Comparison of ENCODE assay signal across 12 cellular contexts in genomic region chr14:103724116-103724515, GRCh38. TPM values are rescaled to one million over a fixed set of nuclear protein-coding genes. Genes with fewer than 3 reads are reported as not detected.
A peak's percentile ranks its signal among the peaks of the same experiment; 100 is the strongest.
DNase-seq lines count a peak whose midpoint lies in the region; ATAC-seq and TF ChIP-seq lines count a peak whose summit lies in the region.
"Had no signal": no experiment of that assay in that cellular context is flagged by ENCODE, and none has a peak within 500 bp of the region (broad histone marks: within the 10 kb centered on the region; RNA-seq: fewer than 3 reads in every experiment).

No MANE protein-coding gene starts in this region.

- H3K36me3 Mint-ChIP-seq in CD14-positive monocyte: peaks cover 9 to 24% of the 10 kb centered on the region in 2 donors

- DNase-seq in adrenal gland: peak; percentile 78 to 96 (median 91)
- DNase-seq in esophagus squamous epithelium (lab: John Stamatoyannopoulos, UW): no peak
- DNase-seq in mucosa of descending colon: peak in 1 of 3 donors; percentile 67
- DNase-seq in thoracic aorta (ENCODE audit: low spot score): no peak
- DNase-seq in DMS79 (lab: John Stamatoyannopoulos, UW): no peak
- no peak for DNase-seq in CD14-positive monocyte (ENCODE audit: low spot score)
- DNase-seq in COLO668 (lab: John Stamatoyannopoulos, UW; ENCODE audit: unreplicated experiment): no peak
- DNase-seq: activated CD4-positive, alpha-beta T cell treated with anti-CD3 and anti-CD28 coated beads for 4 hours; DMS53; GOT3; NCI-H1092 treated with DMSO at 0.1 percent for 48 hours had no signal

- ATAC-seq in mucosa of descending colon (peak; percentile 10), thoracic aorta (ENCODE audit: insufficient number of reproducible peaks, low FRiP score, low read depth) (no peak), HG02884 (IDR thresholded peaks at IDR 0.05; ENCODE audit: unreplicated experiment) (no peak)

- TF ChIP-seq POLR2A in adrenal gland (IDR thresholded peaks at IDR 0.05) (no peak), esophagus squamous epithelium (IDR thresholded peaks at IDR 0.05) (no peak)

- H3K4me3 ChIP-seq in adrenal gland: no peak overlapping the region
- peak overlapping the region in 1 of 4 donors; percentile 7 for H3K4me3 ChIP-seq in esophagus squamous epithelium
- H3K4me3 ChIP-seq in mucosa of descending colon: no peak overlapping the region
- H3K4me3 ChIP-seq in thoracic aorta: peak overlapping the region; percentile 53

- H3K27me3 Mint-ChIP-seq in CD14-positive monocyte (ENCODE audit: low read depth in 3 of 3): peaks cover 0 to 2% (median 0%) of the 10 kb centered on the region in 3 donors

- H3K4me1 Mint-ChIP-seq in CD14-positive monocyte: no peaks in the 10 kb centered on the region

- peak in 1 of 6 experiments; percentile 13 for TF ChIP-seq CTCF in adrenal gland (IDR thresholded peaks at IDR 0.05)
- no peak for TF ChIP-seq CTCF in esophagus squamous epithelium (IDR thresholded peaks at IDR 0.05)
- TF ChIP-seq CTCF in mucosa of descending colon (IDR thresholded peaks at IDR 0.05): no peak
- TF ChIP-seq CTCF in thoracic aorta (IDR thresholded peaks at IDR 0.05): peak; percentile 15
- TF ChIP-seq CTCF in CD14-positive monocyte (IDR thresholded peaks at IDR 0.05): no peak

- no peaks in the 10 kb centered on the region for H3K9me3 ChIP-seq in adrenal gland (replicated peaks in 1 of 3)
- no peaks in the 10 kb centered on the region for H3K9me3 ChIP-seq in esophagus squamous epithelium
- H3K9me3 ChIP-seq in mucosa of descending colon: no peaks in the 10 kb centered on the region
- no peaks in the 10 kb centered on the region for H3K9me3 ChIP-seq in thoracic aorta

- no peak overlapping the region for H3K27ac Mint-ChIP-seq in CD14-positive monocyte

- H3K27me3 ChIP-seq in adrenal gland (no peaks in the 10 kb centered on the region), esophagus squamous epithelium (no peaks in the 10 kb centered on the region), thoracic aorta (replicated peaks; ENCODE audit: insufficient read depth) (no peaks in the 10 kb centered on the region)

- H3K27ac ChIP-seq in adrenal gland: peak overlapping the region in 3 of 5 donors; percentile 8 to 63 (median 50)
- peak overlapping the region; percentile 55 to 82 (median 78) for H3K27ac ChIP-seq in esophagus squamous epithelium
- H3K27ac ChIP-seq in thoracic aorta: peak overlapping the region; percentile 91

- peaks cover 0 to 16% of the 10 kb centered on the region in 2 donors for H3K36me3 ChIP-seq in adrenal gland (replicated peaks in 1 of 2)
- H3K36me3 ChIP-seq in esophagus squamous epithelium: peaks cover 6 to 60% (median 7%) of the 10 kb centered on the region in 3 donors
- H3K36me3 ChIP-seq in mucosa of descending colon (ENCODE audit: low read depth): peaks cover 3% of the 10 kb centered on the region
- H3K36me3 ChIP-seq in thoracic aorta: peaks cover 13% of the 10 kb centered on the region

- no peak overlapping the region for H3K4me3 Mint-ChIP-seq in CD14-positive monocyte

- 10 to 44% (median 29%) methylated on average over 11 to 20 of the region's 20 CpGs; no CpG with 5 or more reads in 1 of the 4 donors for WGBS in adrenal gland, 4 donors
- 34 to 40% methylated on average over 7 of the region's 20 CpGs for WGBS in esophagus squamous epithelium, 2 donors

- no peaks in the 10 kb centered on the region for H3K9me3 Mint-ChIP-seq in CD14-positive monocyte

- intact Hi-C loops in adrenal gland (cut with DNase I): no loop called here
- intact Hi-C loops in esophagus squamous epithelium (cut with DNase I): no loop called here
- intact Hi-C loops in mucosa of descending colon (cut with DNase I, micrococcal nuclease): no loop called here
- intact Hi-C loops in CD14-positive monocyte (cut with micrococcal nuclease): no loop called here

- H3K4me1 ChIP-seq in adrenal gland (replicated peaks in 1 of 2) (peaks cover 13 to 25% of the 10 kb centered on the region in 2 donors), esophagus squamous epithelium (peaks cover 28 to 98% (median 54%) of the 10 kb centered on the region in 3 donors), mucosa of descending colon (ENCODE audit: low read depth) (peaks cover 15% of the 10 kb centered on the region), thoracic aorta (ENCODE audit: control insufficient read depth in 1 of 2, low read depth in 2 of 2) (peaks cover 22 to 70% of the 10 kb centered on the region in 2 donors)

RNA-seq across cellular contexts. Expression of gene ZFYVE21, which starts 8.5 kb away (rescaled TPM):
- total RNA-seq in adrenal gland: 10 to 100 TPM; 26.4 to 71.4 (median 53.4) TPM
- 10 to 100 TPM; 21.9 to 41.4 (median 39.1) TPM for polyA plus RNA-seq in adrenal gland
- 100 to 1,000 TPM in 2 of 4 donors, 10 to 100 TPM in 2; 69.5 to 134 (median 89.3) TPM for total RNA-seq in esophagus squamous epithelium
- total RNA-seq in mucosa of descending colon: 10 to 100 TPM; 49.9 to 67.1 (median 60.9) TPM
- total RNA-seq in thoracic aorta: 100 to 1,000 TPM in 1 of 2 donors, 10 to 100 TPM in 1; 97.1 to 159 TPM
- polyA plus RNA-seq in CD14-positive monocyte: 10 to 100 TPM; 33.1 to 36.5 TPM

RNA-seq across cellular contexts. Expression of gene XRCC3, which starts 8.9 kb away (rescaled TPM):
- total RNA-seq in adrenal gland: 1 to 10 TPM; 1.3 to 9.0 (median 4.8) TPM
- polyA plus RNA-seq in adrenal gland: 1 to 10 TPM; 2.8 to 5.1 (median 5.0) TPM
- 10 to 100 TPM; 10.9 to 17.8 (median 12.6) TPM for total RNA-seq in esophagus squamous epithelium
- 10 to 100 TPM in 2 of 3 donors, 1 to 10 TPM in 1; 7.7 to 17.8 (median 11.0) TPM for total RNA-seq in mucosa of descending colon
- total RNA-seq in thoracic aorta: 10 to 100 TPM in 1 of 2 donors, 1 to 10 TPM in 1; 8.4 to 18.5 TPM
- 1 to 10 TPM in 1 of 2 donors, under 1 TPM in 1; 0.66 to 2.0 TPM for polyA plus RNA-seq in CD14-positive monocyte

Comparison
In these comparisons a context has a peak if more than half of its experiments do, and no peak if none do; other contexts are left out.
1. DNase-seq: peak in adrenal gland (7 of 7); none in esophagus squamous epithelium (single experiment), thoracic aorta (single experiment), DMS79 (single experiment), CD14-positive monocyte (single experiment) and COLO668 (single experiment).
2. Peak in every context shown above with its lines, with median percentiles within 50 percentile points of each other: H3K27ac ChIP-seq.